10 cellular contexts compared by ENCODE assay signal in genomic region chr7:88758355-88759215, GRCh38. TPM values are rescaled to one million over a fixed set of nuclear protein-coding genes. Genes with fewer than 3 reads are reported as not detected.
DNase-seq lines count a peak whose midpoint lies in the region; TF ChIP-seq lines count a peak whose summit lies in the region.
"Had no signal": no experiment of that assay in that cellular context is flagged by ENCODE, and none has a peak within 500 bp of the region (broad histone marks: within the 10 kb centered on the region; RNA-seq: fewer than 3 reads in every experiment).

No MANE protein-coding gene starts in this region.

- no peaks in the 10 kb centered on the region for H3K9me3 Mint-ChIP-seq in activated naive CD4-positive, alpha-beta T cell treated with anti-CD3 and anti-CD28 coated beads for 36 hours

- intact Hi-C loops in activated naive CD4-positive, alpha-beta T cell treated with anti-CD3 and anti-CD28 coated beads for 36 hours (cut with micrococcal nuclease) = no loop called here

- H3K27me3 ChIP-seq in adipocyte (replicated peaks; ENCODE audit: control insufficient read depth, insufficient read depth, low read length) (peaks cover 44% of the 10 kb centered on the region), suprapubic skin (peaks cover 68% of the 10 kb centered on the region)

- DNase-seq in activated naive CD4-positive, alpha-beta T cell treated with anti-CD3 and anti-CD28 coated beads for 36 hours = peak; percentile 20
- no peak for DNase-seq in activated naive CD4-positive, alpha-beta T cell (lab: John Stamatoyannopoulos, UW)
- DNase-seq in adipocyte (ENCODE audit: low read depth) = peak; percentile 39
- peak; percentile 40 for DNase-seq in iPS-NIHi11 (ENCODE audit: low spot score)
- DNase-seq in suprapubic skin (ENCODE audit: low spot score in 2 of 2) = no peak
- no peak for DNase-seq in stimulated activated CD4-positive, alpha-beta T cell treated with anti-CD3 and anti-CD28 coated beads, Interleukin-2, amount 100 ng/mL, for 48 hours
- no peak for DNase-seq in central memory CD4-positive, alpha-beta T cell
- DNase-seq in NCI-H2107 (lab: John Stamatoyannopoulos, UW) = no peak

- H3K4me1 Mint-ChIP-seq in activated naive CD4-positive, alpha-beta T cell treated with anti-CD3 and anti-CD28 coated beads for 36 hours (ENCODE audit: low read depth) = peaks cover 12% of the 10 kb centered on the region

- no peak for TF ChIP-seq CTCF in suprapubic skin (IDR thresholded peaks at IDR 0.05)

- no peaks in the 10 kb centered on the region for H3K36me3 Mint-ChIP-seq in activated naive CD4-positive, alpha-beta T cell treated with anti-CD3 and anti-CD28 coated beads for 36 hours (ENCODE audit: low read depth)

- CTCF ChIA-PET in activated naive CD4-positive, alpha-beta T cell treated with anti-CD3 and anti-CD28 coated beads for 36 hours (lab: Charles Lee) = interaction anchor here (0.8 kb wide), 1 partner anchor 12 kb away, joined by 3 read pairs; no protein-coding TSS in a partner anchor

- peaks cover 57% of the 10 kb centered on the region for H3K27me3 Mint-ChIP-seq in activated naive CD4-positive, alpha-beta T cell treated with anti-CD3 and anti-CD28 coated beads for 36 hours (ENCODE audit: low read depth)

- H3K27ac Mint-ChIP-seq in activated naive CD4-positive, alpha-beta T cell treated with anti-CD3 and anti-CD28 coated beads for 36 hours = no peak overlapping the region

- peak overlapping the region; percentile 39 for H3K4me3 Mint-ChIP-seq in activated naive CD4-positive, alpha-beta T cell treated with anti-CD3 and anti-CD28 coated beads for 36 hours

- no peak overlapping the region for H3K9ac ChIP-seq in adipocyte (ENCODE audit: low read length)

- H3K36me3 ChIP-seq in adipocyte (ENCODE audit: control insufficient read depth, insufficient read depth, low read length, severe bottlenecking) (no peaks in the 10 kb centered on the region), suprapubic skin (no peaks in the 10 kb centered on the region)

- H3K4me1 ChIP-seq in adipocyte (ENCODE audit: control insufficient read depth, insufficient read depth, low read length) (peaks cover 9% of the 10 kb centered on the region), suprapubic skin (peaks cover 19% of the 10 kb centered on the region)

- H3K27ac ChIP-seq in suprapubic skin = no peak overlapping the region

- WGBS in suprapubic skin = 6% methylated on average over 30 of the region's 33 CpGs

- H3K4me3 ChIP-seq in adipocyte (ENCODE audit: low read length) = peak overlapping the region; percentile 74
- H3K4me3 ChIP-seq in suprapubic skin = peak overlapping the region; percentile 47
- H3K4me3 ChIP-seq: lung had no signal

- TF ChIP-seq EP300 in suprapubic skin (IDR thresholded peaks at IDR 0.05) = no peak

- H3K9me3 ChIP-seq in adipocyte (ENCODE audit: control insufficient read depth, low read length) = no peaks in the 10 kb centered on the region
- H3K9me3 ChIP-seq in suprapubic skin = no peaks in the 10 kb centered on the region

- no peak for TF ChIP-seq POLR2A in suprapubic skin (IDR thresholded peaks at IDR 0.05)

RNA-seq across cellular contexts. Expression of gene ZNF804B, which starts 0.9 kb away (rescaled TPM):
- not detected for total RNA-seq in activated naive CD4-positive, alpha-beta T cell treated with anti-CD3 and anti-CD28 coated beads for 36 hours
- not detected for total RNA-seq in suprapubic skin
- total RNA-seq: lung; T-helper 1 cell treated with Interleukin-12 subunit alpha and Interleukin-12 subunit beta and Interleukin-4 antibody, amounts not matched to agents 30 ng/mL and 1 ng/mL, for 36 hours had no signal

RNA-seq across cellular contexts. Expression of gene TEX47, which starts 37.0 kb away (rescaled TPM):
- total RNA-seq in activated naive CD4-positive, alpha-beta T cell treated with anti-CD3 and anti-CD28 coated beads for 36 hours = not detected
- not detected for total RNA-seq in suprapubic skin
- total RNA-seq: lung; T-helper 1 cell treated with Interleukin-12 subunit alpha and Interleukin-12 subunit beta and Interleukin-4 antibody, amounts not matched to agents 30 ng/mL and 1 ng/mL, for 36 hours had no signal

Comparison
In these comparisons a context has a peak if more than half of its experiments do, and no peak if none do; other contexts are left out.
1. DNase-seq: peak in activated naive CD4-positive, alpha-beta T cell treated with anti-CD3 and anti-CD28 coated beads for 36 hours (single experiment), adipocyte (single experiment) and iPS-NIHi11 (single experiment); none in activated naive CD4-positive, alpha-beta T cell (0 of 4), suprapubic skin (0 of 2), stimulated activated CD4-positive, alpha-beta T cell treated with anti-CD3 and anti-CD28 coated beads, Interleukin-2, amount 100 ng/mL, for 48 hours (0 of 2), central memory CD4-positive, alpha-beta T cell (single experiment) and NCI-H2107 (single experiment).